ENCODE assay signal across 20 cellular contexts in genomic region chr16:2244926-2245795, GRCh38. TPM values are rescaled to one million over a fixed set of nuclear protein-coding genes. Genes with fewer than 3 reads are reported as not detected.
DNase-seq lines count a peak whose midpoint lies in the region; ATAC-seq, FAIRE-seq and TF ChIP-seq lines count a peak whose summit lies in the region.
"Had no signal": no experiment of that assay in that cellular context is flagged by ENCODE, and none has a peak within 500 bp of the region (broad histone marks: within the 10 kb centered on the region; RNA-seq: fewer than 3 reads in every experiment).

No MANE protein-coding gene starts in this region.

- ATAC-seq in A549 (peak; percentile 10 to 17; a peak in 2 of 6 replicates), WTC11 (no peak), HG03457 (IDR thresholded peaks at IDR 0.05; ENCODE audit: unreplicated experiment) (no peak)

- peaks cover 35% of the 10 kb centered on the region for H3K36me3 Mint-ChIP-seq in WTC11
- H3K36me3 Mint-ChIP-seq: IgD-negative memory B cell had no signal

- POLR2A ChIA-PET in A549 (lab: Yijun Ruan, JAX): no interaction called here
- POLR2A ChIA-PET in WTC11 (lab: Charles Lee): interaction anchor here (1.0 kb wide), 1 partner anchor 508 kb away, joined by 3 read pairs; no protein-coding TSS in a partner anchor

- no peak overlapping the region for H3K4me2 ChIP-seq in A549
- H3K4me2 ChIP-seq: GM23338 had no signal

- intact Hi-C loops in kidney (cut with DNase I): no loop called here

- H3K9me3 ChIP-seq in A549 (no peaks in the 10 kb centered on the region), kidney (ENCODE audit: control insufficient read depth in 1 of 2, low read length in 2 of 2) (no peaks in the 10 kb centered on the region), Peyer's patch (no peaks in the 10 kb centered on the region)

- H3K27ac ChIP-seq in A549 (no peak overlapping the region), kidney (ENCODE audit: low read depth in 2 of 2, low read length in 2 of 2) (no peak overlapping the region), Peyer's patch (no peak overlapping the region)

- H3K9ac ChIP-seq in kidney (ENCODE audit: low read length in 2 of 2): no peak overlapping the region

- TF ChIP-seq POLR2A in A549 (IDR thresholded peaks at IDR 0.05; ENCODE audit: low read length) (no peak), Peyer's patch (IDR thresholded peaks at IDR 0.05) (no peak)

- H3K36me3 ChIP-seq in H7 (replicated peaks; ENCODE audit: control insufficient read depth, insufficient read depth, low read length) (peaks cover 11% of the 10 kb centered on the region), kidney (ENCODE audit: control insufficient read depth in 1 of 2, insufficient read depth in 2 of 2, low read length in 2 of 2) (peaks cover 15 to 40% of the 10 kb centered on the region in 2 donors), Peyer's patch (peaks cover 0 to 77% (median 0%) of the 10 kb centered on the region in 3 donors)

- H3K4me3 Mint-ChIP-seq in WTC11: no peak overlapping the region
- H3K4me3 Mint-ChIP-seq: CD4-positive, CD25-positive, alpha-beta regulatory T cell; GM23338; IgD-negative memory B cell had no signal

- no peak for TF ChIP-seq CTCF in A549 (IDR thresholded peaks at IDR 0.05)
- no peak for TF ChIP-seq CTCF in WTC11 (IDR thresholded peaks at IDR 0.05)
- TF ChIP-seq CTCF in kidney (IDR thresholded peaks at IDR 0.05; ENCODE audit: borderline replicate concordance, extremely low read depth, insufficient read depth): no peak
- no peak for TF ChIP-seq CTCF in Peyer's patch (IDR thresholded peaks at IDR 0.05)

- no peaks in the 10 kb centered on the region for H3K9me3 Mint-ChIP-seq in WTC11
- H3K9me3 Mint-ChIP-seq: GM23338, IgD-negative memory B cell had no signal

- no peak overlapping the region for H3K4me3 ChIP-seq in A549
- H3K4me3 ChIP-seq in H7 (ENCODE audit: insufficient read depth, low read depth, low read length): no peak overlapping the region
- H3K4me3 ChIP-seq in kidney (ENCODE audit: low read length in 2 of 2): no peak overlapping the region
- H3K4me3 ChIP-seq in Peyer's patch: no peak overlapping the region
- H3K4me3 ChIP-seq: GM23338 had no signal

- TF ChIP-seq RAD21 in A549 (conservative IDR thresholded peaks at IDR 0.05 in 1 of 2, IDR thresholded peaks at IDR 0.05 in 1 of 2): no peak

- peaks cover 6% of the 10 kb centered on the region; the same call in 2 of the 3 replicates for H3K4me1 ChIP-seq in A549
- no peaks in the 10 kb centered on the region for H3K4me1 ChIP-seq in kidney (ENCODE audit: control insufficient read depth in 1 of 2, insufficient read depth in 1 of 2, low read depth in 1 of 2, low read length in 2 of 2)
- H3K4me1 ChIP-seq in Peyer's patch: peaks cover 0 to 4% (median under 1%) of the 10 kb centered on the region in 4 donors

- DNase-seq in A549 (ENCODE audit: low read depth in 1 of 2, low spot score in 1 of 2): no peak
- DNase-seq in H7: peak; percentile 59
- DNase-seq in WTC11 (ENCODE audit: low spot score): no peak
- peak; percentile 49 for DNase-seq in kidney
- DNase-seq in Peyer's patch: no peak
- DNase-seq in activated CD8-positive, alpha-beta memory T cell treated with anti-CD3 and anti-CD28 coated beads, Interleukin-2, amount 50 U/mL, for 48 hours: no peak
- no peak for DNase-seq in mesenteric fat pad (ENCODE audit: low spot score)
- DNase-seq: CD4-positive, CD25-positive, alpha-beta regulatory T cell; DMS79; HCEC 1CT; Kasumi-1; NCI-H1694 treated with DMSO at 0.1 percent for 48 hours; NCI-H2081 treated with DMSO at 0.1 percent for 48 hours; NCI-H2171 treated with DMSO at 0.1 percent for 48 hours; NCI-H526; SHP77 treated with DMSO at 0.1 percent for 48 hours had no signal

- WGBS in A549 (ENCODE audit: missing lambda C conversion rate): 85% methylated on average over 26 of the region's 30 CpGs

- no peak for TF ChIP-seq EP300 in A549 (IDR thresholded peaks at IDR 0.05)

- CTCF ChIA-PET in A549 (lab: Yijun Ruan, JAX) (interaction anchor here (0.6 to 0.8 kb wide), 2 partner anchors 9 to 255 kb away, joined by 3 read pairs; partner anchors contain the start of gene DNASE1L2), WTC11 (lab: Charles Lee) (interaction anchor here (1.0 to 1.5 kb wide), 2 partner anchors 51 to 256 kb away, joined by 3 to 6 read pairs; no protein-coding TSS in a partner anchor)

- FAIRE-seq in A549 (lab: Jason Lieb, UNC): no peak
- no peak for FAIRE-seq in kidney (lab: Jason Lieb, UNC)
- FAIRE-seq: GM12891 had no signal

- H3K27me3 Mint-ChIP-seq in WTC11 (ENCODE audit: low read depth): no peaks in the 10 kb centered on the region
- H3K27me3 Mint-ChIP-seq: CD4-positive, CD25-positive, alpha-beta regulatory T cell; IgD-negative memory B cell had no signal

- H3K4me1 Mint-ChIP-seq in WTC11: no peaks in the 10 kb centered on the region
- H3K4me1 Mint-ChIP-seq: GM23338 had no signal

- H3K27me3 ChIP-seq in H7 (ENCODE audit: control insufficient read depth, insufficient read depth, low read length): no peaks in the 10 kb centered on the region
- no peaks in the 10 kb centered on the region for H3K27me3 ChIP-seq in Peyer's patch

- no peak overlapping the region for H3K27ac Mint-ChIP-seq in WTC11
- H3K27ac Mint-ChIP-seq: CD4-positive, CD25-positive, alpha-beta regulatory T cell; GM23338 had no signal

TF ChIP-seq in A549, 52 proteins besides CTCF, POLR2A, EP300 and RAD21 (continues in another document):
- TF ChIP-seq EHMT2 (IDR thresholded peaks at IDR 0.05; ENCODE audit: low read depth): no peak

TF ChIP-seq in WTC11, 78 proteins besides CTCF, POLR2A, EP300 and RAD21 (continues in another document):
- TF ChIP-seq RELA (CRISPR knock-in tag; IDR thresholded peaks at IDR 0.05; ENCODE audit: borderline replicate concordance) (no peak), EMX1 (CRISPR knock-in tag; IDR thresholded peaks at IDR 0.05) (no peak), KAT7 (CRISPR knock-in tag; IDR thresholded peaks at IDR 0.05; ENCODE audit: borderline replicate concordance) (no peak), ZNF121 (CRISPR knock-in tag; IDR thresholded peaks at IDR 0.05) (peak; percentile 36; the same call in 1 of the 2 replicates)

RNA-seq across cellular contexts. Expression of gene ECI1, which starts 6.2 kb away (rescaled TPM):
- 41.8 and 47.9 TPM in 2 replicates for polyA plus RNA-seq in A549 (2011; rRNA removed)
- 118 and 153 TPM in 2 replicates for polyA plus RNA-seq in A549 (2012; cell fraction: cytosol; rRNA removed)
- 126 and 163 TPM in 2 replicates for polyA plus RNA-seq in A549 (2012; cell fraction: nucleus; rRNA removed)
- polyA plus RNA-seq in A549 (2017; fragmentation: RNase III; extraction: RNeasy Plus Mini Kit Qiagen cat#74134 plus additional on column Dnase treatment): 40.9 to 41.9 TPM (median 41.5 TPM) in 3 replicates
- 14.4 and 21.3 TPM in 2 replicates for polyA minus RNA-seq in A549 (2011; rRNA and poly(A)+ RNA removed)
- total RNA-seq in H7 (2014; rRNA removed; shearing (Covaris generic)): 115 and 122 TPM in 2 replicates
- 100 to 110 TPM (median 106 TPM) in 3 replicates for total RNA-seq in WTC11 (2021)
- total RNA-seq in kidney: 98.1 TPM
- 233 TPM for polyA plus RNA-seq in kidney (ENCODE audit: insufficient read depth, low read depth, low replicate concordance)
- 100 to 1,000 TPM in 2 of 4 donors, 10 to 100 TPM in 2; 60.2 to 114 (median 95.6) TPM for total RNA-seq in Peyer's patch
- total RNA-seq in mesenteric fat pad: 44.4 TPM

RNA-seq across cellular contexts. Expression of gene DNASE1L2, which starts 8.9 kb away (rescaled TPM):
- polyA plus RNA-seq in A549 (2011; rRNA removed) (0.36 and 0.65 TPM in 2 replicates), A549 (2017; fragmentation: RNase III; extraction: RNeasy Plus Mini Kit Qiagen cat#74134 plus additional on column Dnase treatment) (0.88 to 1.5 TPM (median 1.2 TPM) in 3 replicates), kidney (ENCODE audit: insufficient read depth, low read depth, low replicate concordance) (0.88 TPM)
- 1.9 and 2.3 TPM in 2 replicates for polyA plus RNA-seq in A549 (2012; cell fraction: cytosol; rRNA removed)
- polyA plus RNA-seq in A549 (2012; cell fraction: nucleus; rRNA removed): 10.5 and 17.7 TPM in 2 replicates
- polyA minus RNA-seq in A549 (2011; rRNA and poly(A)+ RNA removed): 0.41 and 0.44 TPM in 2 replicates
- total RNA-seq in H7 (2014; rRNA removed; shearing (Covaris generic)): 0.48 and 0.69 TPM in 2 replicates
- total RNA-seq in WTC11 (2021) (0.66 to 1.1 TPM (median 1.0 TPM) in 3 replicates), kidney (0.88 TPM), Peyer's patch (1 to 10 TPM in 3 of 4 donors, not detected in 1; 2.0 to 2.8 (median 2.5) TPM), mesenteric fat pad (0.39 TPM)
- total RNA-seq: GM23338 had no signal
- polyA plus RNA-seq: CD4-positive, CD25-positive, alpha-beta regulatory T cell; IgD-negative memory B cell had no signal

RNA-seq across cellular contexts. Expression of gene E4F1, which starts 21.8 kb away (rescaled TPM):
- polyA plus RNA-seq in A549 (2011; rRNA removed) (10.4 and 11.0 TPM in 2 replicates), A549 (2017; fragmentation: RNase III; extraction: RNeasy Plus Mini Kit Qiagen cat#74134 plus additional on column Dnase treatment) (22.0 to 24.4 TPM (median 23.3 TPM) in 3 replicates), kidney (ENCODE audit: insufficient read depth, low read depth, low replicate concordance) (13.6 TPM)
- polyA plus RNA-seq in A549 (2012; cell fraction: cytosol; rRNA removed): 39.5 and 43.4 TPM in 2 replicates
- 164 and 278 TPM in 2 replicates for polyA plus RNA-seq in A549 (2012; cell fraction: nucleus; rRNA removed)
- polyA minus RNA-seq in A549 (2011; rRNA and poly(A)+ RNA removed): 7.4 and 9.8 TPM in 2 replicates
- 33.4 and 36.8 TPM in 2 replicates for total RNA-seq in H7 (2014; rRNA removed; shearing (Covaris generic))
- total RNA-seq in WTC11 (2021) (27.2 to 34.4 TPM (median 27.8 TPM) in 3 replicates), kidney (26.0 TPM), Peyer's patch (100 to 1,000 TPM in 1 of 4 donors, 10 to 100 TPM in 3; 35.6 to 124 (median 76.2) TPM), mesenteric fat pad (15.1 TPM)

RNA-seq across cellular contexts. Expression of gene RNPS1, which starts 22.8 kb away (rescaled TPM):
- polyA plus RNA-seq in A549 (2011; rRNA removed): 163 and 183 TPM in 2 replicates
- 367 and 387 TPM in 2 replicates for polyA plus RNA-seq in A549 (2012; cell fraction: cytosol; rRNA removed)
- polyA plus RNA-seq in A549 (2012; cell fraction: nucleus; rRNA removed): 367 and 375 TPM in 2 replicates
- 197 to 206 TPM (median 200 TPM) in 3 replicates for polyA plus RNA-seq in A549 (2017; fragmentation: RNase III; extraction: RNeasy Plus Mini Kit Qiagen cat#74134 plus additional on column Dnase treatment)
- polyA minus RNA-seq in A549 (2011; rRNA and poly(A)+ RNA removed): 167 and 168 TPM in 2 replicates
- total RNA-seq in H7 (2014; rRNA removed; shearing (Covaris generic)): 282 and 306 TPM in 2 replicates
- total RNA-seq in WTC11 (2021): 331 to 333 TPM (median 333 TPM) in 3 replicates
- total RNA-seq in kidney: 134 TPM
- 102 TPM for polyA plus RNA-seq in kidney (ENCODE audit: insufficient read depth, low read depth, low replicate concordance)
- total RNA-seq in Peyer's patch: 100 to 1,000 TPM in 3 of 4 donors, 10 to 100 TPM in 1; 71.5 to 155 (median 122) TPM
- 123 TPM for total RNA-seq in mesenteric fat pad

RNA-seq across cellular contexts. Expression of gene PGP, which starts 30.5 kb away (rescaled TPM):
- polyA plus RNA-seq in A549 (2011; rRNA removed) (13.9 and 15.0 TPM in 2 replicates), A549 (2017; fragmentation: RNase III; extraction: RNeasy Plus Mini Kit Qiagen cat#74134 plus additional on column Dnase treatment) (27.7 to 33.7 TPM (median 31.9 TPM) in 3 replicates), kidney (ENCODE audit: insufficient read depth, low read depth, low replicate concordance) (21.2 TPM)
- polyA plus RNA-seq in A549 (2012; cell fraction: cytosol; rRNA removed): 37.0 and 52.9 TPM in 2 replicates
- 67.6 and 101 TPM in 2 replicates for polyA plus RNA-seq in A549 (2012; cell fraction: nucleus; rRNA removed)
- 7.6 TPM in 2 replicates for polyA minus RNA-seq in A549 (2011; rRNA and poly(A)+ RNA removed)
- 42.5 and 57.4 TPM in 2 replicates for total RNA-seq in H7 (2014; rRNA removed; shearing (Covaris generic))
- total RNA-seq in WTC11 (2021) (38.4 to 40.1 TPM (median 39.5 TPM) in 3 replicates), kidney (13.5 TPM), Peyer's patch (10 to 100 TPM; 21.7 to 25.6 (median 23.1) TPM), mesenteric fat pad (11.8 TPM)

Comparison
In these comparisons a context has a peak if more than half of its experiments do, and no peak if none do; other contexts are left out.
1. ATAC-seq: peak in A549 (2 of 2); none in WTC11 (single experiment) and HG03457 (single experiment).
2. DNase-seq: peak in H7 (single experiment) and kidney (single experiment); none in A549 (0 of 2), WTC11 (single experiment), Peyer's patch (0 of 3), activated CD8-positive, alpha-beta memory T cell treated with anti-CD3 and anti-CD28 coated beads, Interleukin-2, amount 50 U/mL, for 48 hours (single experiment) and mesenteric fat pad (single experiment).